Comparison of ENCODE assay signal across 8 cellular contexts in genomic region chr6:87697581-87698552, GRCh38. TPM values are rescaled to one million over a fixed set of nuclear protein-coding genes. Genes with fewer than 3 reads are reported as not detected.
DNase-seq lines count a peak whose midpoint lies in the region; ATAC-seq, FAIRE-seq and TF ChIP-seq lines count a peak whose summit lies in the region.

No MANE protein-coding gene starts in this region.

- TF ChIP-seq CTCF in esophagus squamous epithelium (IDR thresholded peaks at IDR 0.05): no peak
- no peak for TF ChIP-seq CTCF in progenitor cell of endocrine pancreas (IDR thresholded peaks at IDR 0.05; ENCODE audit: unreplicated experiment)

- H3K36me3 ChIP-seq in esophagus squamous epithelium: no peaks in the 10 kb centered on the region

- TF ChIP-seq POLR2A in GM12892 (IDR thresholded peaks at IDR 0.05; ENCODE audit: low read depth, low read length) (0 out of 2 replicates have a peak, but pooled peaks have one; percentile 27), esophagus squamous epithelium (IDR thresholded peaks at IDR 0.05) (no peak)

- H3K27ac Mint-ChIP-seq in progenitor cell of endocrine pancreas: peak overlapping the region; percentile 65

- no peaks in the 10 kb centered on the region for H3K27me3 Mint-ChIP-seq in progenitor cell of endocrine pancreas

- peaks cover 44% of the 10 kb centered on the region for H3K4me1 Mint-ChIP-seq in progenitor cell of endocrine pancreas (ENCODE audit: low read depth)

- WGBS in esophagus squamous epithelium, 2 donors: 38 to 44% methylated on average over 8 of the region's 8 CpGs

- H3K9me3 ChIP-seq in esophagus squamous epithelium: no peaks in the 10 kb centered on the region

- H3K27me3 ChIP-seq in esophagus squamous epithelium: no peaks in the 10 kb centered on the region

- peak overlapping the region; percentile 98 for H3K4me3 Mint-ChIP-seq in progenitor cell of endocrine pancreas (ENCODE audit: low read depth)

- peak overlapping the region; percentile 51 to 99 (median 96) for H3K27ac ChIP-seq in esophagus squamous epithelium

- no peak for FAIRE-seq in GM12892 (lab: Jason Lieb, UNC)

- H3K9me3 Mint-ChIP-seq in progenitor cell of endocrine pancreas (ENCODE audit: low read depth): no peaks in the 10 kb centered on the region

- DNase-seq in AG08395 (ENCODE audit: low spot score) (peak; percentile 57), GM12892 (ENCODE audit: insufficient read length) (no peak), SK-MEL-5 (ENCODE audit: low read depth, low spot score) (peak; percentile 92), esophagus squamous epithelium (lab: John Stamatoyannopoulos, UW) (no peak), progenitor cell of endocrine pancreas (ENCODE audit: low spot score, unreplicated experiment) (no peak)

- intact Hi-C loops in esophagus squamous epithelium (cut with DNase I): no loop called here

- peaks cover 3% of the 10 kb centered on the region for H3K36me3 Mint-ChIP-seq in progenitor cell of endocrine pancreas (ENCODE audit: insufficient read depth)

- peak overlapping the region; percentile 76 to 93 (median 89) for H3K4me3 ChIP-seq in esophagus squamous epithelium

- peaks cover 26 to 73% (median 27%) of the 10 kb centered on the region in 3 donors for H3K4me1 ChIP-seq in esophagus squamous epithelium

- ATAC-seq in GM18517 (IDR thresholded peaks at IDR 0.05; ENCODE audit: unreplicated experiment) (no peak), HG02938 (IDR thresholded peaks at IDR 0.05; ENCODE audit: unreplicated experiment) (no peak), HG02588 (IDR thresholded peaks at IDR 0.05; ENCODE audit: unreplicated experiment) (no peak)

- in situ Hi-C loops in SK-MEL-5 (cut with HindIII; ENCODE audit: low pct_unique_long_range_greater_than_20kb, low sequenced_read_pairs): no loop called here

RNA-seq across cellular contexts. Expression of gene AKIRIN2, which starts 4.2 kb away (rescaled TPM):
- 47.7 TPM for polyA plus RNA-seq in GM12892 (2012; ENCODE audit: missing spikeins)
- 10.7 and 11.3 TPM in 2 replicates for total RNA-seq in SK-MEL-5 (2014; rRNA removed; shearing (Covaris generic))
- polyA plus RNA-seq in SK-MEL-5 (2015; cell fraction: cytosol; rRNA removed): 44.4 and 44.9 TPM in 2 replicates
- polyA plus RNA-seq in SK-MEL-5 (2015; cell fraction: nucleus; rRNA removed): 20.0 and 21.0 TPM in 2 replicates
- 10 to 100 TPM; 13.8 to 36.7 (median 25.4) TPM for total RNA-seq in esophagus squamous epithelium
- 77.8 and 86.3 TPM in 2 replicates for total RNA-seq in progenitor cell of endocrine pancreas

Comparison
In these comparisons a context has a peak if more than half of its experiments do, and no peak if none do; other contexts are left out.
1. DNase-seq: peak in AG08395 (single experiment) and SK-MEL-5 (single experiment); none in GM12892 (single experiment), esophagus squamous epithelium (single experiment) and progenitor cell of endocrine pancreas (single experiment).